ENCODE assay signal across 11 cellular contexts in the genomic region with DNA sequence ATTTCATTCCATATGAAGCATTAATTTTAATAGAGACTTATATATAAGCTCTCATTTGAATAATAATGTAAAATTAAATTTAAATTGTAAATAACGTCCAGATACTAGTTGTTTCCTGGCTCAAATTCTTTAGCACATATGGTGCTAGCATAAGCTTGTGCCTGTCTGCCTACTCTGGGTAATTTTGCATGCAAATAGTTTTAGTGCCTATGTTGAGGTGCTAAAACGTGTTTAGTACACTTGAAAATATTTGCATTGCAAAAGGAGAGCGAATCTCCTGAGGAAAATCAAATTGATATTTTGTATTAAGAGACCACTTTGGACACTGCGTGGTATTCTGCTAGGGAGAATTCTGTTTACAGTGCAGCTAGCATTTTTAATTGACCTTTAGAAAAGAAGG.
"Had no signal": no experiment of that assay in that cellular context is flagged by ENCODE, and none has a peak within 500 bp of the region (broad histone marks: within the 10 kb centered on the region; RNA-seq: fewer than 3 reads in every experiment).

No MANE protein-coding gene starts in this region.

- H3K4me3 Mint-ChIP-seq: activated naive CD8-positive, alpha-beta T cell treated with anti-CD3 and anti-CD28 coated beads, Interleukin-2, amount 50 U/mL, for 24 hours; activated T-helper 17 cell treated with anti-CD3 and anti-CD28 coated beads, Interleukin-2, amount 50 U/mL, for 72 hours; natural killer cell treated with Interleukin-12 subunit alpha and Interleukin-12 subunit beta and Interleukin-15 and Interleukin-18, amount 100 ng/mL, for 72 hours; stimulated activated naive B cell treated with anti-CD40 and anti-IgM and Interleukin-4, amounts not matched to agents 10 μg/mL and 1 μg/mL and 100 μg/mL, for 72 hours had no signal

- H3K27me3 Mint-ChIP-seq: activated naive CD8-positive, alpha-beta T cell treated with anti-CD3 and anti-CD28 coated beads, Interleukin-2, amount 50 U/mL, for 24 hours; activated T-helper 17 cell treated with anti-CD3 and anti-CD28 coated beads, Interleukin-2, amount 50 U/mL, for 72 hours; natural killer cell treated with Interleukin-12 subunit alpha and Interleukin-12 subunit beta and Interleukin-15 and Interleukin-18, amount 100 ng/mL, for 72 hours; stimulated activated naive B cell treated with anti-CD40 and anti-IgM and Interleukin-4, amounts not matched to agents 10 μg/mL and 1 μg/mL and 100 μg/mL, for 72 hours had no signal

- H3K4me1 Mint-ChIP-seq: activated naive CD8-positive, alpha-beta T cell treated with anti-CD3 and anti-CD28 coated beads, Interleukin-2, amount 50 U/mL, for 24 hours; activated T-helper 17 cell treated with anti-CD3 and anti-CD28 coated beads, Interleukin-2, amount 50 U/mL, for 72 hours; stimulated activated naive B cell treated with anti-CD40 and anti-IgM and Interleukin-4, amounts not matched to agents 10 μg/mL and 1 μg/mL and 100 μg/mL, for 72 hours had no signal

- DNase-seq: activated CD4-positive, alpha-beta T cell treated with anti-CD3 and anti-CD28 coated beads, Interleukin-2, amount 50 U/mL, for 4 hours; activated CD4-positive, CD25-positive, alpha-beta regulatory T cell treated with anti-CD3 and anti-CD28 coated beads, Interleukin-2, amount 50 U/mL, for 72 hours; activated naive CD4-positive, alpha-beta T cell treated with Interleukin-2 at 50 U/mL for 16 hours; activated naive CD8-positive, alpha-beta T cell treated with anti-CD3 and anti-CD28 coated beads, Interleukin-2, amount 50 U/mL, for 24 hours; foreskin fibroblast; stimulated activated CD4-positive, alpha-beta T cell treated with anti-CD3 and anti-CD28 coated beads, Interleukin-15, amount 100 ng/mL, for 24 hours; stimulated activated CD4-positive, alpha-beta T cell treated with anti-CD3 and anti-CD28 coated beads, Interleukin-4, amount 100 ng/mL, for 1 hour; stimulated activated naive B cell treated with anti-CD40 and anti-IgM and Interleukin-4, amounts not matched to agents 10 μg/mL and 1 μg/mL and 100 μg/mL, for 72 hours; trophoblast cell had no signal

- H3K36me3 Mint-ChIP-seq: natural killer cell treated with Interleukin-12 subunit alpha and Interleukin-12 subunit beta and Interleukin-15 and Interleukin-18, amount 100 ng/mL, for 72 hours; stimulated activated naive B cell treated with anti-CD40 and anti-IgM and Interleukin-4, amounts not matched to agents 10 μg/mL and 1 μg/mL and 100 μg/mL, for 72 hours had no signal

- H3K27ac Mint-ChIP-seq: activated naive CD8-positive, alpha-beta T cell treated with anti-CD3 and anti-CD28 coated beads, Interleukin-2, amount 50 U/mL, for 24 hours; activated T-helper 17 cell treated with anti-CD3 and anti-CD28 coated beads, Interleukin-2, amount 50 U/mL, for 72 hours; natural killer cell treated with Interleukin-12 subunit alpha and Interleukin-12 subunit beta and Interleukin-15 and Interleukin-18, amount 100 ng/mL, for 72 hours; stimulated activated naive B cell treated with anti-CD40 and anti-IgM and Interleukin-4, amounts not matched to agents 10 μg/mL and 1 μg/mL and 100 μg/mL, for 72 hours had no signal

- H3K9me3 Mint-ChIP-seq: activated naive CD8-positive, alpha-beta T cell treated with anti-CD3 and anti-CD28 coated beads, Interleukin-2, amount 50 U/mL, for 24 hours; activated T-helper 17 cell treated with anti-CD3 and anti-CD28 coated beads, Interleukin-2, amount 50 U/mL, for 72 hours; natural killer cell treated with Interleukin-12 subunit alpha and Interleukin-12 subunit beta and Interleukin-15 and Interleukin-18, amount 100 ng/mL, for 72 hours; stimulated activated naive B cell treated with anti-CD40 and anti-IgM and Interleukin-4, amounts not matched to agents 10 μg/mL and 1 μg/mL and 100 μg/mL, for 72 hours had no signal

- ATAC-seq: activated naive CD8-positive, alpha-beta T cell treated with anti-CD3 and anti-CD28 coated beads, Interleukin-2, amount 50 U/mL, for 24 hours; activated T-helper 17 cell treated with anti-CD3 and anti-CD28 coated beads, Interleukin-2, amount 50 U/mL, for 72 hours; natural killer cell treated with Interleukin-12 subunit alpha and Interleukin-12 subunit beta and Interleukin-15 and Interleukin-18, amount 100 ng/mL, for 72 hours; stimulated activated naive B cell treated with anti-CD40 and anti-IgM and Interleukin-4, amounts not matched to agents 10 μg/mL and 1 μg/mL and 100 μg/mL, for 72 hours had no signal
